7 cellular contexts compared by ENCODE assay signal in genomic region chr17:28953444-28954118, GRCh38. TPM values are rescaled to one million over a fixed set of nuclear protein-coding genes. Genes with fewer than 3 reads are reported as not detected.
A peak's percentile ranks its signal among the peaks of the same experiment; 100 is the strongest.
DNase-seq lines count a peak whose midpoint lies in the region; ATAC-seq, FAIRE-seq and TF ChIP-seq lines count a peak whose summit lies in the region.

No MANE protein-coding gene starts in this region.

- H3K9me3 ChIP-seq in DND-41 (ENCODE audit: insufficient read depth, low read length, severe bottlenecking) (no peaks in the 10 kb centered on the region), upper lobe of right lung (no peaks in the 10 kb centered on the region)

- H3K36me3 ChIP-seq in DND-41 (ENCODE audit: insufficient read depth, low read length) (peaks cover 10% of the 10 kb centered on the region), upper lobe of right lung (no peaks in the 10 kb centered on the region)

- H3K79me2 ChIP-seq in DND-41 (ENCODE audit: insufficient read depth, low read length): peaks cover 27% of the 10 kb centered on the region

- DNase-seq in DND-41 (peak; percentile 71), HTR-8/SVneo (ENCODE audit: insufficient read length, low spot score) (peak; percentile 63), dermis blood vessel endothelial cell (peak; percentile 79), naive B cell (peak; percentile 36), upper lobe of right lung (no peak)

- H3K9me3 Mint-ChIP-seq in naive B cell: no peaks in the 10 kb centered on the region

- H3K27me3 Mint-ChIP-seq in naive B cell: no peaks in the 10 kb centered on the region

- peak overlapping the region; percentile 68 for H3K4me2 ChIP-seq in DND-41 (ENCODE audit: insufficient read depth, low read length)

- H3K4me1 Mint-ChIP-seq in naive B cell: peaks cover 0 to 9% (median 7%) of the 10 kb centered on the region in 3 donors

- peaks cover 22% of the 10 kb centered on the region for H3K4me1 ChIP-seq in DND-41 (ENCODE audit: insufficient read depth, low read length)
- H3K4me1 ChIP-seq in upper lobe of right lung: peaks cover 7% of the 10 kb centered on the region

- no peaks in the 10 kb centered on the region for H3K36me3 Mint-ChIP-seq in naive B cell

- H4K20me1 ChIP-seq in DND-41 (ENCODE audit: insufficient read depth, low read length): peaks cover 13% of the 10 kb centered on the region

- H3K27me3 ChIP-seq in DND-41 (ENCODE audit: insufficient read depth, low read length, poor library complexity) (no peaks in the 10 kb centered on the region), upper lobe of right lung (no peaks in the 10 kb centered on the region)

- H3K4me3 ChIP-seq in DND-41 (ENCODE audit: low read depth in 1 of 2, low read length in 2 of 2) (no peak overlapping the region), WI38 (ENCODE audit: low read depth, low read length) (no peak overlapping the region), upper lobe of right lung (no peak overlapping the region)

- no peak overlapping the region for H3K27ac ChIP-seq in DND-41 (ENCODE audit: low read length)
- no peak overlapping the region for H3K27ac ChIP-seq in upper lobe of right lung

- H3K27ac Mint-ChIP-seq in naive B cell: peak overlapping the region in 2 of 6 donors; percentile 61 to 69

- intact Hi-C loops in upper lobe of right lung (cut with DNase I): no loop called here

- no peak for ATAC-seq in DND-41 (ENCODE audit: insufficient read depth, low read depth)
- ATAC-seq in naive B cell (ENCODE audit: low read depth in 2 of 2): no peak
- ATAC-seq in upper lobe of right lung: no peak
- no peak for ATAC-seq in GM18867 (IDR thresholded peaks at IDR 0.05; ENCODE audit: unreplicated experiment)

- H2AFZ ChIP-seq in DND-41 (ENCODE audit: low read depth, low read length): peak overlapping the region; percentile 65; the same call in 1 of the 2 replicates

- peak; percentile 94 for TF ChIP-seq CTCF in DND-41 (IDR thresholded peaks at IDR 0.05; ENCODE audit: borderline replicate concordance, extremely low read depth, low read length, poor library complexity, severe bottlenecking)
- TF ChIP-seq CTCF in WI38 (IDR thresholded peaks at IDR 0.05; ENCODE audit: low read depth, low read length): peak; percentile 90
- TF ChIP-seq CTCF in upper lobe of right lung (IDR thresholded peaks at IDR 0.05): peak; percentile 86

- no peak for FAIRE-seq in HTR-8/SVneo (lab: Jason Lieb, UNC)

- no peak overlapping the region; the same call in 1 of the 2 replicates for H3K9ac ChIP-seq in DND-41 (ENCODE audit: low read depth, low read length)

- H3K4me3 Mint-ChIP-seq in naive B cell: peak overlapping the region in 3 of 8 donors; percentile 7 to 69 (median 35)

RNA-seq across cellular contexts. Expression of gene PHF12, which starts 2.3 kb away (rescaled TPM):
- total RNA-seq in dermis blood vessel endothelial cell (16.8 and 25.8 TPM in 2 replicates), upper lobe of right lung (40.0 TPM)
- polyA plus RNA-seq in naive B cell (ENCODE audit: low read depth in 6 of 6): 10 to 100 TPM in 1 of 6 donors, 1 to 10 TPM in 4, under 1 TPM in 1; 0.71 to 11.8 (median 5.5) TPM

RNA-seq across cellular contexts. Expression of gene DHRS13, which starts 50.7 kb away (rescaled TPM):
- total RNA-seq in dermis blood vessel endothelial cell (18.7 and 20.5 TPM in 2 replicates), upper lobe of right lung (12.8 TPM)
- polyA plus RNA-seq in naive B cell (ENCODE audit: low read depth in 6 of 6): 10 to 100 TPM in 5 of 6 donors, 1 to 10 TPM in 1; 9.4 to 17.3 (median 11.5) TPM

RNA-seq across cellular contexts. Expression of gene SEZ6, which starts 52.3 kb away (rescaled TPM):
- total RNA-seq in dermis blood vessel endothelial cell: not detected in 2 replicates
- polyA plus RNA-seq in naive B cell (ENCODE audit: low read depth in 6 of 6): 1 to 10 TPM in 5 of 6 donors, under 1 TPM in 1; 0.41 to 3.6 (median 1.7) TPM
- not detected for total RNA-seq in upper lobe of right lung

RNA-seq across cellular contexts. Expression of gene FLOT2, which starts 56.0 kb away (rescaled TPM):
- total RNA-seq in dermis blood vessel endothelial cell (130 and 195 TPM in 2 replicates), upper lobe of right lung (157 TPM)
- polyA plus RNA-seq in naive B cell (ENCODE audit: low read depth in 6 of 6): 100 to 1,000 TPM; 431 to 655 (median 460) TPM
